22 cellular contexts compared by ENCODE assay signal in the genomic region with DNA sequence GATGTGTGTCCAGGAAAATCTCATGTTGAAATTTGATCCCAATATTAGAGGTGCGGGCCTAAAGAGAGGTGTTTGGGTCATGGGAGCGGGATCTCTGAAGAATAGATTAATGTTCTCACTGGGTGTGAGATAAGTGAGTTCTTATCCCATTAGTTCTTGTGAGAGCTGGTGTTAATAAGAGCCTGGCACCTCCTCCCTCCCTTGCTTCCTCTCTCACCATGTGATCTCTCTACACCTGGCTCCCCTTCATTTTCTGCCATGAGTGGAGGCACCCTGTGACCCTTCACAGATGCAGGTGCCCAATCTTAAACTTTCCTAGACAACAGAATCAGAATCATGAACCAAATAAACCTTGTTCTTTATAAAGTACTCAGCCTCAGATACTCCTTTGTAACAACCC. TPM values are rescaled to one million over a fixed set of nuclear protein-coding genes. Genes with fewer than 3 reads are reported as not detected.
A peak's percentile ranks its signal among the peaks of the same experiment; 100 is the strongest.
DNase-seq lines count a peak whose midpoint lies in the region; ATAC-seq and TF ChIP-seq lines count a peak whose summit lies in the region.
"Had no signal": no experiment of that assay in that cellular context is flagged by ENCODE, and none has a peak within 500 bp of the region (broad histone marks: within the 10 kb centered on the region; RNA-seq: fewer than 3 reads in every experiment).

No MANE protein-coding gene starts in this region.

- H3K27me3 Mint-ChIP-seq in CD4-positive, alpha-beta memory T cell: no peaks in the 10 kb centered on the region
- no peaks in the 10 kb centered on the region for H3K27me3 Mint-ChIP-seq in activated B cell treated with CpG ODN at 0.5 μM for 24 hours

- H3K27ac ChIP-seq in heart left ventricle (no peak overlapping the region), neutrophil (peak overlapping the region; percentile 12)
- no peak overlapping the region for H3K27ac ChIP-seq in CD4-positive, alpha-beta memory T cell (ENCODE audit: low read depth, low read length)
- H3K27ac ChIP-seq: C4-2B, KMS-11 had no signal

- in situ Hi-C loops in HAP-1 (cut with MboI; ENCODE audit: low sequenced_read_pairs): loop anchor here (25.0 kb wide), 1 partner anchor 295 kb away; the partner anchor contains the start of gene STMP1

- WGBS in heart left ventricle, 4 donors: 44 to 61% (median 55%) methylated on average over 2 of the region's 2 CpGs

- no peak for DNase-seq in Right ventricle myocardium superior
- no peak for DNase-seq in heart left ventricle
- DNase-seq in CD4-positive, alpha-beta memory T cell: no peak
- DNase-seq in activated B cell treated with CpG ODN at 0.5 μM for 24 hours: no peak
- no peak for DNase-seq in activated T-cell treated with anti-CD3 and anti-CD28 coated beads, Interleukin-2, amount 50 U/mL, for 48 hours
- DNase-seq in HAP-1 (ENCODE audit: low spot score in 2 of 2): no peak
- DNase-seq: AML-193, DMS79 treated with DMSO at 0.1 percent for 48 hours, H7, HFFc6, NCI-H1092 treated with DMSO at 0.1 percent for 48 hours, NCI-H1436 treated with DMSO at 0.1 percent for 48 hours, NCI-H1930, NCI-H2227 treated with DMSO at 0.1 percent for 48 hours, NCI-H510A, NCI-H748 treated with DMSO at 0.1 percent for 48 hours, SHP77 had no signal

- peaks cover 22 to 35% of the 10 kb centered on the region in 2 donors for H3K36me3 Mint-ChIP-seq in CD4-positive, alpha-beta memory T cell
- H3K36me3 Mint-ChIP-seq in activated B cell treated with CpG ODN at 0.5 μM for 24 hours (ENCODE audit: low read depth): peaks cover 58% of the 10 kb centered on the region

- H3K27me3 ChIP-seq in heart left ventricle: no peaks in the 10 kb centered on the region
- H3K27me3 ChIP-seq in CD4-positive, alpha-beta memory T cell (ENCODE audit: insufficient read depth, low read length): no peaks in the 10 kb centered on the region
- no peaks in the 10 kb centered on the region for H3K27me3 ChIP-seq in neutrophil
- no peaks in the 10 kb centered on the region for H3K27me3 ChIP-seq in HAP-1 (ENCODE audit: low read depth)

- CTCF ChIA-PET in CD4-positive, alpha-beta memory T cell (lab: Charles Lee; ENCODE audit: partially characterized antibody): no interaction called here
- CTCF ChIA-PET in activated B cell treated with CpG ODN at 0.5 μM for 24 hours (lab: Charles Lee): no interaction called here

- no peak for TF ChIP-seq POLR2A in heart left ventricle (IDR thresholded peaks at IDR 0.05)

- H3K4me1 Mint-ChIP-seq in CD4-positive, alpha-beta memory T cell: peaks cover 40 to 83% (median 66%) of the 10 kb centered on the region in 4 donors
- peaks cover 86% of the 10 kb centered on the region for H3K4me1 Mint-ChIP-seq in activated B cell treated with CpG ODN at 0.5 μM for 24 hours

- TF ChIP-seq CTCF in heart left ventricle (IDR thresholded peaks at IDR 0.05): no peak
- no peak for TF ChIP-seq CTCF in activated B cell treated with CpG ODN at 0.5 μM for 24 hours (IDR thresholded peaks at IDR 0.05)
- TF ChIP-seq CTCF in neutrophil (IDR thresholded peaks at IDR 0.05): no peak

- peaks cover 0 to 9% (median 0%) of the 10 kb centered on the region in 9 donors for H3K36me3 ChIP-seq in heart left ventricle
- no peaks in the 10 kb centered on the region for H3K36me3 ChIP-seq in CD4-positive, alpha-beta memory T cell (ENCODE audit: insufficient read depth, low read length)
- H3K36me3 ChIP-seq in neutrophil: peaks cover 11% of the 10 kb centered on the region
- H3K36me3 ChIP-seq in HAP-1 (replicated peaks): no peaks in the 10 kb centered on the region

- peaks cover 0 to 49% (median 23%) of the 10 kb centered on the region in 12 donors for H3K4me1 ChIP-seq in heart left ventricle
- peaks cover 48% of the 10 kb centered on the region for H3K4me1 ChIP-seq in CD4-positive, alpha-beta memory T cell (ENCODE audit: insufficient read depth, low read length)
- H3K4me1 ChIP-seq in neutrophil (ENCODE audit: control insufficient read depth in 1 of 2, insufficient read depth in 1 of 2, low read depth in 1 of 2, low read length in 1 of 2): peaks cover 20 to 30% of the 10 kb centered on the region in 2 experiments
- H3K4me1 ChIP-seq in HAP-1: peaks cover 7% of the 10 kb centered on the region

- POLR2A ChIA-PET in CD4-positive, alpha-beta memory T cell (lab: Charles Lee; ENCODE audit: partially characterized antibody): interaction anchor here (1.0 kb wide), 1 partner anchor 28 kb away, joined by 3 read pairs; no protein-coding TSS in a partner anchor
- POLR2A ChIA-PET in activated B cell treated with CpG ODN at 0.5 μM for 24 hours (lab: Charles Lee): no interaction called here

- H3K4me3 ChIP-seq in heart left ventricle: no peak overlapping the region
- no peak overlapping the region for H3K4me3 ChIP-seq in CD4-positive, alpha-beta memory T cell (ENCODE audit: low read length in 2 of 2)
- no peak overlapping the region for H3K4me3 ChIP-seq in neutrophil (ENCODE audit: low read depth in 1 of 2, low read length in 1 of 2)
- no peak overlapping the region for H3K4me3 ChIP-seq in HAP-1
- H3K4me3 ChIP-seq: GM12878 had no signal

- ATAC-seq in Right ventricle myocardium superior (ENCODE audit: poor library complexity): peak; percentile 24
- ATAC-seq in heart left ventricle: no peak
- no peak for ATAC-seq in activated B cell treated with CpG ODN at 0.5 μM for 24 hours (ENCODE audit: low read depth)
- no peak for ATAC-seq in HG03521 (IDR thresholded peaks at IDR 0.05; ENCODE audit: unreplicated experiment)
- ATAC-seq: GM12878 had no signal

- H3K9me3 ChIP-seq in heart left ventricle (no peaks in the 10 kb centered on the region), neutrophil (no peaks in the 10 kb centered on the region), HAP-1 (no peaks in the 10 kb centered on the region)
- H3K9me3 ChIP-seq in CD4-positive, alpha-beta memory T cell (ENCODE audit: control insufficient read depth in 1 of 2, low read length in 2 of 2): no peaks in the 10 kb centered on the region

- intact Hi-C loops in Right ventricle myocardium superior (cut with DNase I) (no loop called here), heart left ventricle (cut with DNase I) (no loop called here), activated B cell treated with CpG ODN at 0.5 μM for 24 hours (cut with micrococcal nuclease) (loop anchor here (1.0 kb wide), 1 partner anchor 8 kb away; no protein-coding TSS in a partner anchor)
- intact Hi-C loops in CD4-positive, alpha-beta memory T cell (cut with micrococcal nuclease): no loop called here

- H3K4me3 Mint-ChIP-seq in CD4-positive, alpha-beta memory T cell: peak overlapping the region in 1 of 8 donors; percentile 46
- H3K4me3 Mint-ChIP-seq in activated B cell treated with CpG ODN at 0.5 μM for 24 hours: peak overlapping the region; percentile 9
- H3K4me3 Mint-ChIP-seq: HFFc6 had no signal

- H3K9me3 Mint-ChIP-seq in CD4-positive, alpha-beta memory T cell: no peaks in the 10 kb centered on the region
- H3K9me3 Mint-ChIP-seq in activated B cell treated with CpG ODN at 0.5 μM for 24 hours: no peaks in the 10 kb centered on the region
- H3K9me3 Mint-ChIP-seq: HFFc6 had no signal

- peak overlapping the region in 5 of 7 donors; percentile 5 to 85 (median 62) for H3K27ac Mint-ChIP-seq in CD4-positive, alpha-beta memory T cell
- H3K27ac Mint-ChIP-seq in activated B cell treated with CpG ODN at 0.5 μM for 24 hours: peak overlapping the region; percentile 68
- H3K27ac Mint-ChIP-seq: HFFc6 had no signal

RNA-seq across cellular contexts. Expression of gene MTPN, which starts 19.5 kb away (rescaled TPM):
- 54.9 TPM for total RNA-seq in Right ventricle myocardium superior
- 100 to 1,000 TPM in 2 of 9 donors, 10 to 100 TPM in 7; 58.7 to 130 (median 90.4) TPM for total RNA-seq in heart left ventricle
- polyA plus RNA-seq in heart left ventricle: 100 to 1,000 TPM in 1 of 2 donors, 10 to 100 TPM in 1; 22.1 to 115 TPM
- 10 to 100 TPM; 83.1 to 84.5 TPM for total RNA-seq in CD4-positive, alpha-beta memory T cell
- polyA plus RNA-seq in CD4-positive, alpha-beta memory T cell: 100 to 1,000 TPM in 1 of 2 donors, 10 to 100 TPM in 1; 63.6 to 105 TPM
- 130 and 137 TPM in 2 replicates for total RNA-seq in activated B cell treated with CpG ODN at 0.5 μM for 24 hours
